Comparison of ENCODE assay signal across 8 cellular contexts in genomic region chr19:45952691-45953505, GRCh38. TPM values are rescaled to one million over a fixed set of nuclear protein-coding genes. Genes with fewer than 3 reads are reported as not detected.
DNase-seq lines count a peak whose midpoint lies in the region; ATAC-seq lines count a peak whose summit lies in the region.

No MANE protein-coding gene starts in this region.

- H2BK12ac ChIP-seq in neuronal stem cell (ENCODE audit: low read length): no peak overlapping the region

- H3K23ac ChIP-seq in neuronal stem cell (ENCODE audit: low read depth, low read length, poor library complexity): no peak overlapping the region

- H4K91ac ChIP-seq in neuronal stem cell (ENCODE audit: low read depth, low read length, poor library complexity): no peak overlapping the region

- no peak overlapping the region for H2BK15ac ChIP-seq in neuronal stem cell (ENCODE audit: low read length)

- H3K4me2 ChIP-seq in neuronal stem cell (ENCODE audit: insufficient read depth, low read length, poor library complexity, severe bottlenecking): peak overlapping the region; percentile 63

- no peak overlapping the region for H2BK120ac ChIP-seq in neuronal stem cell (ENCODE audit: low read depth, low read length)

- no peak overlapping the region for H2BK5ac ChIP-seq in neuronal stem cell (ENCODE audit: low read length)

- H3K9ac ChIP-seq in neuronal stem cell (ENCODE audit: low read depth, low read length, poor library complexity): no peak overlapping the region

- H2AK5ac ChIP-seq in neuronal stem cell (ENCODE audit: low read depth, low read length): no peak overlapping the region

- no peak overlapping the region for H3K18ac ChIP-seq in neuronal stem cell (ENCODE audit: low read length)

- H2AFZ ChIP-seq in neuronal stem cell (ENCODE audit: low read length): no peak overlapping the region

- peak overlapping the region; percentile 55 for H3K27ac ChIP-seq in neuronal stem cell (replicated peaks; ENCODE audit: low read length)

- in situ Hi-C loops in Caki2 (cut with HindIII; ENCODE audit: low pct_unique_long_range_greater_than_20kb, low sequenced_read_pairs): no loop called here

- peak; percentile 35 for ATAC-seq in esophagus mucosa
- ATAC-seq in GM21515 (IDR thresholded peaks at IDR 0.05; ENCODE audit: unreplicated experiment): no peak
- no peak for ATAC-seq in HG03457 (IDR thresholded peaks at IDR 0.05; ENCODE audit: unreplicated experiment)

- WGBS in neuronal stem cell (ENCODE audit: extremely low coverage in 2 of 2, insufficient read length in 2 of 2, insufficient replicate concordance in 1 of 2), 2 donors: no CpG with 5 or more reads among the region's 43 CpGs

- no peak overlapping the region for H3K4ac ChIP-seq in neuronal stem cell (ENCODE audit: low read length)

- no peaks in the 10 kb centered on the region for H3K9me3 ChIP-seq in neuronal stem cell (replicated peaks in 1 of 2; ENCODE audit: control insufficient read depth in 2 of 2, insufficient read depth in 1 of 2, low read depth in 1 of 2, low read length in 2 of 2)

- H3K27me3 ChIP-seq in neuronal stem cell (ENCODE audit: control insufficient read depth in 3 of 3, insufficient read depth in 3 of 3, low read depth in 1 of 3, low read length in 3 of 3): no peaks in the 10 kb centered on the region

- DNase-seq in Caki2 (ENCODE audit: low read depth) (peak; percentile 89), LHCN-M2 (ENCODE audit: low read depth) (peak; percentile 30), neuronal stem cell (ENCODE audit: low spot score) (peak; percentile 80), NK-92 (lab: John Stamatoyannopoulos, UW; ENCODE audit: unreplicated experiment) (no peak)
- peak; percentile 38 for DNase-seq in activated CD4-positive, alpha-beta T cell treated with anti-CD3 and anti-CD28 coated beads, Interleukin-2, amount 50 U/mL, for 1 hour

- peaks cover 4 to 64% of the 10 kb centered on the region in 2 donors for H3K36me3 ChIP-seq in neuronal stem cell (replicated peaks in 1 of 2; ENCODE audit: control insufficient read depth in 2 of 2, insufficient read depth in 2 of 2, low read length in 2 of 2)

- H3K4me3 ChIP-seq in neuronal stem cell (ENCODE audit: low read length in 2 of 2): peak overlapping the region in 1 of 2 donors; percentile 72

- no peaks in the 10 kb centered on the region for H3K79me1 ChIP-seq in neuronal stem cell (ENCODE audit: low read depth, low read length)

- H4K8ac ChIP-seq in neuronal stem cell (ENCODE audit: low read depth, low read length): no peak overlapping the region

- peaks cover 20 to 34% of the 10 kb centered on the region in 2 donors for H3K4me1 ChIP-seq in neuronal stem cell (ENCODE audit: control insufficient read depth in 2 of 2, insufficient read depth in 1 of 2, low read depth in 1 of 2, low read length in 2 of 2)

- H3K14ac ChIP-seq in neuronal stem cell (ENCODE audit: low read length): no peak overlapping the region

RNA-seq across cellular contexts. Expression of gene NOVA2, which starts 20.8 kb away (rescaled TPM):
- total RNA-seq in Caki2 (2014; rRNA removed; shearing (Covaris generic); ENCODE audit: low replicate concordance): not detected in 2 replicates
- total RNA-seq in LHCN-M2 (2014; rRNA removed) (not detected in 2 replicates), esophagus mucosa (0.40 TPM)
- 0.01 TPM for polyA plus RNA-seq in LHCN-M2 (2012)
- polyA plus RNA-seq in neuronal stem cell (2013, experiment 1 of 2): 12.8 TPM
- polyA plus RNA-seq in neuronal stem cell (2013, experiment 2 of 2): 13.4 TPM

RNA-seq across cellular contexts. Expression of gene NANOS2, which starts 38.3 kb away (rescaled TPM):
- not detected in 2 replicates for total RNA-seq in Caki2 (2014; rRNA removed; shearing (Covaris generic); ENCODE audit: low replicate concordance)
- total RNA-seq in LHCN-M2 (2014; rRNA removed): not detected in 2 replicates
- not detected for polyA plus RNA-seq in LHCN-M2 (2012)
- total RNA-seq in esophagus mucosa: not detected
- polyA plus RNA-seq in neuronal stem cell (2013, experiment 1 of 2): 0.11 TPM
- 0.12 TPM for polyA plus RNA-seq in neuronal stem cell (2013, experiment 2 of 2)

RNA-seq across cellular contexts. Expression of gene CCDC61, which starts 42.4 kb away (rescaled TPM):
- 11.1 and 17.0 TPM in 2 replicates for total RNA-seq in Caki2 (2014; rRNA removed; shearing (Covaris generic); ENCODE audit: low replicate concordance)
- 9.4 and 13.2 TPM in 2 replicates for total RNA-seq in LHCN-M2 (2014; rRNA removed)
- 9.1 TPM for polyA plus RNA-seq in LHCN-M2 (2012)
- total RNA-seq in esophagus mucosa: 9.1 TPM
- polyA plus RNA-seq in neuronal stem cell (2013, experiment 1 of 2): 4.5 TPM
- 5.1 TPM for polyA plus RNA-seq in neuronal stem cell (2013, experiment 2 of 2)

RNA-seq across cellular contexts. Expression of gene MYPOP, which starts 50.5 kb away (rescaled TPM):
- total RNA-seq in Caki2 (2014; rRNA removed; shearing (Covaris generic); ENCODE audit: low replicate concordance): 2.4 and 6.0 TPM in 2 replicates
- total RNA-seq in LHCN-M2 (2014; rRNA removed) (3.2 and 3.5 TPM in 2 replicates), esophagus mucosa (3.7 TPM)
- 6.5 TPM for polyA plus RNA-seq in LHCN-M2 (2012)
- polyA plus RNA-seq in neuronal stem cell (2013, experiment 1 of 2): 11.4 TPM
- 11.5 TPM for polyA plus RNA-seq in neuronal stem cell (2013, experiment 2 of 2)
